19 cellular contexts compared by ENCODE assay signal in genomic region chr3:13626915-13627460, GRCh38.
"Had no signal": no experiment of that assay in that cellular context is flagged by ENCODE, and none has a peak within 500 bp of the region (broad histone marks: within the 10 kb centered on the region; RNA-seq: fewer than 3 reads in every experiment).

No MANE protein-coding gene starts in this region.

- ATAC-seq: left colon; left ventricle myocardium superior; pancreas; right lobe of liver; stimulated activated effector memory CD8-positive, alpha-beta T cell treated with anti-CD3 and anti-CD28 coated beads, Interleukin-12 subunit alpha, Interleukin-12 subunit beta, amount 100 ng/mL, for 72 hours; stimulated activated naive CD8-positive, alpha-beta T cell treated with anti-CD3 and anti-CD28 coated beads, Interleukin-15, Interleukin-2, amounts not matched to agents 100 U/mL and 50 U/mL, for 24 hours had no signal

- H3K27me3 ChIP-seq: colonic mucosa, esophagus squamous epithelium, pancreas, right lobe of liver, suprapubic skin, thyroid gland had no signal

- H3K27ac ChIP-seq: colonic mucosa, esophagus squamous epithelium, pancreas, right lobe of liver, suprapubic skin, thyroid gland had no signal

- H3K9me3 Mint-ChIP-seq: stimulated activated effector memory CD8-positive, alpha-beta T cell treated with anti-CD3 and anti-CD28 coated beads, Interleukin-12 subunit alpha, Interleukin-12 subunit beta, amount 100 ng/mL, for 72 hours; type B pancreatic cell had no signal

- H3K27me3 Mint-ChIP-seq: naive B cell, type B pancreatic cell had no signal

- H3K4me1 ChIP-seq: colonic mucosa, pancreas, right lobe of liver, thyroid gland had no signal

- H3K9me3 ChIP-seq: colonic mucosa, esophagus squamous epithelium, pancreas, right lobe of liver, suprapubic skin, thyroid gland had no signal

- H3K4me3 ChIP-seq: colonic mucosa, esophagus squamous epithelium, pancreas, right lobe of liver, suprapubic skin, thyroid gland had no signal

- H3K36me3 ChIP-seq: colonic mucosa, pancreas, right lobe of liver, thyroid gland had no signal

- DNase-seq: colonic mucosa; dermis blood vessel endothelial cell; esophagus squamous epithelium; foreskin fibroblast; left colon; left ventricle myocardium superior; mesendoderm; naive B cell; nucleus accumbens; stimulated activated CD4-positive, alpha-beta T cell treated with anti-CD3 and anti-CD28 coated beads, Interleukin-4, amount 100 ng/mL, for 1 hour; stimulated activated CD8-positive, alpha-beta memory T cell treated with anti-CD3 and anti-CD28 coated beads, Interleukin-4, amount 100 ng/mL, for 48 hours; stimulated activated naive CD8-positive, alpha-beta T cell treated with anti-CD3 and anti-CD28 coated beads, Interleukin-15, Interleukin-2, amounts not matched to agents 100 U/mL and 50 U/mL, for 24 hours; thyroid gland had no signal

- H3K36me3 Mint-ChIP-seq: stimulated activated effector memory CD8-positive, alpha-beta T cell treated with anti-CD3 and anti-CD28 coated beads, Interleukin-12 subunit alpha, Interleukin-12 subunit beta, amount 100 ng/mL, for 72 hours had no signal

- H3K4me3 Mint-ChIP-seq: stimulated activated effector memory CD8-positive, alpha-beta T cell treated with anti-CD3 and anti-CD28 coated beads, Interleukin-12 subunit alpha, Interleukin-12 subunit beta, amount 100 ng/mL, for 72 hours; type B pancreatic cell had no signal

- H3K27ac Mint-ChIP-seq: progenitor cell of endocrine pancreas; stimulated activated effector memory CD8-positive, alpha-beta T cell treated with anti-CD3 and anti-CD28 coated beads, Interleukin-12 subunit alpha, Interleukin-12 subunit beta, amount 100 ng/mL, for 72 hours; type B pancreatic cell had no signal
